ENCODE assay signal across 1 cellular context in the genomic region with DNA sequence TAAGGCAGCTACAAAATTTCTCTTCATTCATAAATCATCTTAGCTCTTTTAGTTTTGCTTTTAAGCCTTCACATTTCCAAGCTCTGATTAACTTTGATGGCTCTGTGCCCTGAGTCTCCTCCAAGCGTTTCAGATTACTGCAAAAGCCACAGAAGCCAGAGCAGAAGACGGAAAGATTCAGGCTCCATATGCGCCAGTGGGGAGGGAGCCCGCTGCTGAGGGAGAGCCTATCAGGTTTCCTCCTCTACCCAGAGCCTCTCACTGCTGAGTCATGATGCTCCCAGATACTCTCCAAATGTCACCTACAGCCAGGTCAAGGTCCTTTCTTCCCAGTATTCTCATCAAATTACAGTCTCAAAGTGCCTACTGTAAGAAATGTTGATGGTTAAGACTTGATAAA.
A peak's percentile ranks its signal among the peaks of the same experiment; 100 is the strongest.
TF ChIP-seq lines count a peak whose summit lies in the region.

No MANE protein-coding gene starts in this region.

TF ChIP-seq in HEK293, 187 proteins besides CTCF, POLR2A, EP300 and RAD21 (continued from another document and continues in another):
- TF ChIP-seq PRDM4 (tag by site-specific recombination; IDR thresholded peaks at IDR 0.05) (no peak), ZBTB6 (tag by site-specific recombination; IDR thresholded peaks at IDR 0.05) (no peak), REPIN1 (tag by site-specific recombination; IDR thresholded peaks at IDR 0.05; ENCODE audit: low read depth) (no peak), ZNF16 (tag by site-specific recombination; IDR thresholded peaks at IDR 0.05; ENCODE audit: low read depth) (no peak), ZNF791 (tag by site-specific recombination; IDR thresholded peaks at IDR 0.05) (no peak), ZNF660 (tag by site-specific recombination; IDR thresholded peaks at IDR 0.05) (peak; percentile 62; the same call in 1 of the 2 replicates), ZNF549 (tag by site-specific recombination; IDR thresholded peaks at IDR 0.05) (no peak), ZNF426 (tag by site-specific recombination; IDR thresholded peaks at IDR 0.05) (no peak), MZF1 (tag by site-specific recombination; IDR thresholded peaks at IDR 0.05; ENCODE audit: borderline replicate concordance) (no peak), ZNF366 (tag by site-specific recombination; conservative IDR thresholded peaks at IDR 0.05) (peak; percentile 23; the same call in 1 of the 2 replicates), ZNF223 (tag by site-specific recombination; IDR thresholded peaks at IDR 0.05) (no peak), ZFP41 (tag by site-specific recombination; IDR thresholded peaks at IDR 0.05; ENCODE audit: borderline replicate concordance) (no peak), ZNF837 (tag by site-specific recombination; IDR thresholded peaks at IDR 0.05) (no peak), ZNF518A (tag by site-specific recombination; conservative IDR thresholded peaks at IDR 0.05; ENCODE audit: low read depth) (no peak), ZNF704 (tag by site-specific recombination; IDR thresholded peaks at IDR 0.05) (no peak), ZNF335 (tag by site-specific recombination; conservative IDR thresholded peaks at IDR 0.05) (no peak), PATZ1 (tag by site-specific recombination; IDR thresholded peaks at IDR 0.05) (0 out of 2 replicates have a peak, but pooled peaks have one; percentile 22), OSR2 (tag by site-specific recombination; IDR thresholded peaks at IDR 0.05) (peak; percentile 81), ZNF391 (tag by site-specific recombination; IDR thresholded peaks at IDR 0.05; ENCODE audit: borderline replicate concordance, low read depth) (no peak), PRDM1 (tag by site-specific recombination; IDR thresholded peaks at IDR 0.05) (peak; percentile 70), ZBTB17 (tag by site-specific recombination; IDR thresholded peaks at IDR 0.05) (peak; percentile 94), HOXA7 (CRISPR knock-in tag; IDR thresholded peaks at IDR 0.05; ENCODE audit: borderline replicate concordance) (no peak), ZNF362 (tag by site-specific recombination; IDR thresholded peaks at IDR 0.05) (no peak)
- TF ChIP-seq, protein P1, sequence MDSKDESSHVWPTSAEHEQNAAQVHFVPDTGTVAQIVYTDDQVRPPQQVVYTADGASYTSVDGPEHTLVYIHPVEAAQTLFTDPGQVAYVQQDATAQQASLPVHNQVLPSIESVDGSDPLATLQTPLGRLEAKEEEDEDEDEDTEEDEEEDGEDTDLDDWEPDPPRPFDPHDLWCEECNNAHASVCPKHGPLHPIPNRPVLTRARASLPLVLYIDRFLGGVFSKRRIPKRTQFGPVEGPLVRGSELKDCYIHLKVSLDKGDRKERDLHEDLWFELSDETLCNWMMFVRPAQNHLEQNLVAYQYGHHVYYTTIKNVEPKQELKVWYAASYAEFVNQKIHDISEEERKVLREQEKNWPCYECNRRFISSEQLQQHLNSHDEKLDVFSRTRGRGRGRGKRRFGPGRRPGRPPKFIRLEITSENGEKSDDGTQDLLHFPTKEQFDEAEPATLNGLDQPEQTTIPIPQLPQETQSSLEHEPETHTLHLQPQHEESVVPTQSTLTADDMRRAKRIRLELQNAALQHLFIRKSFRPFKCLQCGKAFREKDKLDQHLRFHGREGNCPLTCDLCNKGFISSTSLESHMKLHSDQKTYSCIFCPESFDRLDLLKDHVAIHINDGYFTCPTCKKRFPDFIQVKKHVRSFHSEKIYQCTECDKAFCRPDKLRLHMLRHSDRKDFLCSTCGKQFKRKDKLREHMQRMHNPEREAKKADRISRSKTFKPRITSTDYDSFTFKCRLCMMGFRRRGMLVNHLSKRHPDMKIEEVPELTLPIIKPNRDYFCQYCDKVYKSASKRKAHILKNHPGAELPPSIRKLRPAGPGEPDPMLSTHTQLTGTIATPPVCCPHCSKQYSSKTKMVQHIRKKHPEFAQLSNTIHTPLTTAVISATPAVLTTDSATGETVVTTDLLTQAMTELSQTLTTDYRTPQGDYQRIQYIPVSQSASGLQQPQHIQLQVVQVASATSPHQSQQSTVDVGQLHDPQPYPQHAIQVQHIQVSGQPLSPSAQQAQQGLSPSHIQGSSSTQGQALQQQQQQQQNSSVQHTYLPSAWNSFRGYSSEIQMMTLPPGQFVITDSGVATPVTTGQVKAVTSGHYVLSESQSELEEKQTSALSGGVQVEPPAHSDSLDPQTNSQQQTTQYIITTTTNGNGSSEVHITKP (tag by site-specific recombination; IDR thresholded peaks at IDR 0.05): peak; percentile 33; the same call in 1 of the 2 replicates
- TF ChIP-seq, protein P2, sequence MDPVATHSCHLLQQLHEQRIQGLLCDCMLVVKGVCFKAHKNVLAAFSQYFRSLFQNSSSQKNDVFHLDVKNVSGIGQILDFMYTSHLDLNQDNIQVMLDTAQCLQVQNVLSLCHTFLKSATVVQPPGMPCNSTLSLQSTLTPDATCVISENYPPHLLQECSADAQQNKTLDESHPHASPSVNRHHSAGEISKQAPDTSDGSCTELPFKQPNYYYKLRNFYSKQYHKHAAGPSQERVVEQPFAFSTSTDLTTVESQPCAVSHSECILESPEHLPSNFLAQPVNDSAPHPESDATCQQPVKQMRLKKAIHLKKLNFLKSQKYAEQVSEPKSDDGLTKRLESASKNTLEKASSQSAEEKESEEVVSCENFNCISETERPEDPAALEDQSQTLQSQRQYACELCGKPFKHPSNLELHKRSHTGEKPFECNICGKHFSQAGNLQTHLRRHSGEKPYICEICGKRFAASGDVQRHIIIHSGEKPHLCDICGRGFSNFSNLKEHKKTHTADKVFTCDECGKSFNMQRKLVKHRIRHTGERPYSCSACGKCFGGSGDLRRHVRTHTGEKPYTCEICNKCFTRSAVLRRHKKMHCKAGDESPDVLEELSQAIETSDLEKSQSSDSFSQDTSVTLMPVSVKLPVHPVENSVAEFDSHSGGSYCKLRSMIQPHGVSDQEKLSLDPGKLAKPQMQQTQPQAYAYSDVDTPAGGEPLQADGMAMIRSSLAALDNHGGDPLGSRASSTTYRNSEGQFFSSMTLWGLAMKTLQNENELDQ (tag by site-specific recombination; IDR thresholded peaks at IDR 0.05; ENCODE audit: low read depth): no peak
- TF ChIP-seq, protein P3, sequence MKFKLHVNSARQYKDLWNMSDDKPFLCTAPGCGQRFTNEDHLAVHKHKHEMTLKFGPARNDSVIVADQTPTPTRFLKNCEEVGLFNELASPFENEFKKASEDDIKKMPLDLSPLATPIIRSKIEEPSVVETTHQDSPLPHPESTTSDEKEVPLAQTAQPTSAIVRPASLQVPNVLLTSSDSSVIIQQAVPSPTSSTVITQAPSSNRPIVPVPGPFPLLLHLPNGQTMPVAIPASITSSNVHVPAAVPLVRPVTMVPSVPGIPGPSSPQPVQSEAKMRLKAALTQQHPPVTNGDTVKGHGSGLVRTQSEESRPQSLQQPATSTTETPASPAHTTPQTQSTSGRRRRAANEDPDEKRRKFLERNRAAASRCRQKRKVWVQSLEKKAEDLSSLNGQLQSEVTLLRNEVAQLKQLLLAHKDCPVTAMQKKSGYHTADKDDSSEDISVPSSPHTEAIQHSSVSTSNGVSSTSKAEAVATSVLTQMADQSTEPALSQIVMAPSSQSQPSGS (tag by site-specific recombination; IDR thresholded peaks at IDR 0.05; ENCODE audit: low read depth): no peak
- TF ChIP-seq, protein P4, sequence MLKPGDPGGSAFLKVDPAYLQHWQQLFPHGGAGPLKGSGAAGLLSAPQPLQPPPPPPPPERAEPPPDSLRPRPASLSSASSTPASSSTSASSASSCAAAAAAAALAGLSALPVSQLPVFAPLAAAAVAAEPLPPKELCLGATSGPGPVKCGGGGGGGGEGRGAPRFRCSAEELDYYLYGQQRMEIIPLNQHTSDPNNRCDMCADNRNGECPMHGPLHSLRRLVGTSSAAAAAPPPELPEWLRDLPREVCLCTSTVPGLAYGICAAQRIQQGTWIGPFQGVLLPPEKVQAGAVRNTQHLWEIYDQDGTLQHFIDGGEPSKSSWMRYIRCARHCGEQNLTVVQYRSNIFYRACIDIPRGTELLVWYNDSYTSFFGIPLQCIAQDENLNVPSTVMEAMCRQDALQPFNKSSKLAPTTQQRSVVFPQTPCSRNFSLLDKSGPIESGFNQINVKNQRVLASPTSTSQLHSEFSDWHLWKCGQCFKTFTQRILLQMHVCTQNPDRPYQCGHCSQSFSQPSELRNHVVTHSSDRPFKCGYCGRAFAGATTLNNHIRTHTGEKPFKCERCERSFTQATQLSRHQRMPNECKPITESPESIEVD (tag by site-specific recombination; IDR thresholded peaks at IDR 0.05): peak; percentile 26; the same call in 1 of the 2 replicates
